Comparison of ENCODE assay signal across 15 cellular contexts in genomic region chr14:65650843-65651242, GRCh38.
DNase-seq lines count a peak whose midpoint lies in the region; ATAC-seq, FAIRE-seq and TF ChIP-seq lines count a peak whose summit lies in the region.
"Had no signal": no experiment of that assay in that cellular context is flagged by ENCODE, and none has a peak within 500 bp of the region (broad histone marks: within the 10 kb centered on the region; RNA-seq: fewer than 3 reads in every experiment).

No MANE protein-coding gene starts in this region.

- peak; percentile 20 for TF ChIP-seq POLR2A in GM18505 (IDR thresholded peaks at IDR 0.05; ENCODE audit: borderline replicate concordance, extremely low read depth, insufficient read depth, insufficient read length)
- TF ChIP-seq POLR2A in HepG2 (IDR thresholded peaks at IDR 0.05; ENCODE audit: insufficient read depth in 1 of 2, low read depth in 2 of 2, low read length in 2 of 2) = no peak

- H3K79me2 ChIP-seq in neural progenitor cell (ENCODE audit: low read depth) = no peaks in the 10 kb centered on the region
- no peaks in the 10 kb centered on the region for H3K79me2 ChIP-seq in HepG2 (ENCODE audit: insufficient read depth, low read length)

- intact Hi-C loops in HepG2 (cut with micrococcal nuclease; ENCODE audit: unreplicated experiment) = no loop called here

- no peak overlapping the region for H3K9ac ChIP-seq in neural progenitor cell
- no peak overlapping the region for H3K9ac ChIP-seq in HepG2 (ENCODE audit: insufficient read depth, low read depth, low read length)

- BruUV-seq in HepG2 (replicated peaks; lab: Mats Ljungman, UMichigan) = no TSS peak

- H2AFZ ChIP-seq in neural progenitor cell (replicated peaks) (no peak overlapping the region), HepG2 (ENCODE audit: low read length) (no peak overlapping the region)

- H3K4me1 Mint-ChIP-seq in chondrocyte (ENCODE audit: low read depth) (no peaks in the 10 kb centered on the region), neural progenitor cell (peaks cover 8% of the 10 kb centered on the region), osteocyte (ENCODE audit: unreplicated experiment) (no peaks in the 10 kb centered on the region)
- H3K4me1 Mint-ChIP-seq in activated CD8-positive, alpha-beta memory T cell treated with anti-CD3 and anti-CD28 coated beads, Interleukin-2, amount 10 ng/mL, durations not matched to agents 7 days and 5 days = no peaks in the 10 kb centered on the region
- H3K4me1 Mint-ChIP-seq: CD14-positive monocyte had no signal

- in situ Hi-C loops in HepG2 (cut with HindIII; ENCODE audit: extremely low pct_ligation_motif_present, low pct_unique_long_range_greater_than_20kb) = no loop called here

- DNase-seq in COR-L47 (lab: John Stamatoyannopoulos, UW) (peak; percentile 33), chondrocyte (ENCODE audit: low spot score) (peak; percentile 53), neural progenitor cell (ENCODE audit: low spot score) (peak; percentile 10), osteocyte (ENCODE audit: extremely low spot score, unreplicated experiment) (no peak), HepG2 (ENCODE audit: low spot score) (no peak)
- DNase-seq in activated CD8-positive, alpha-beta memory T cell treated with anti-CD3 and anti-CD28 coated beads, Interleukin-2, amount 10 ng/mL, durations not matched to agents 7 days and 5 days = no peak
- DNase-seq: Caco-2; CD8-positive, alpha-beta T cell; DMS53; GF-D8 had no signal

- 89% methylated on average over 2 of the region's 2 CpGs for WGBS in HepG2 (ENCODE audit: low lambda C conversion rate)

- FAIRE-seq in HepG2 (lab: Jason Lieb, UNC) = no peak
- FAIRE-seq: A549, H1 had no signal

- no peak overlapping the region for H3K27ac ChIP-seq in neural progenitor cell
- H3K27ac ChIP-seq in HepG2 (ENCODE audit: extremely low read length, insufficient read depth, low read length) = no peak overlapping the region
- H3K27ac ChIP-seq: A549 had no signal

- H3F3A ChIP-seq in neural progenitor cell (ENCODE audit: low read depth) = no peaks in the 10 kb centered on the region

- H3K4me1 ChIP-seq in neural progenitor cell (no peaks in the 10 kb centered on the region), HepG2 (ENCODE audit: insufficient read depth, low read length) (no peaks in the 10 kb centered on the region)
- H3K4me1 ChIP-seq: A549, Caco-2, HAP-1 had no signal

- peaks cover under 1% of the 10 kb centered on the region for H3K9me3 ChIP-seq in neural progenitor cell (ENCODE audit: low read depth)
- H3K9me3 ChIP-seq in HepG2 (ENCODE audit: low read length) = no peaks in the 10 kb centered on the region
- H3K9me3 ChIP-seq: Caco-2, HAP-1 had no signal

- H3K36me3 Mint-ChIP-seq in chondrocyte (ENCODE audit: low read depth) = peaks cover 1% of the 10 kb centered on the region
- peaks cover 6% of the 10 kb centered on the region for H3K36me3 Mint-ChIP-seq in neural progenitor cell
- H3K36me3 Mint-ChIP-seq in osteocyte (ENCODE audit: unreplicated experiment) = no peaks in the 10 kb centered on the region
- H3K36me3 Mint-ChIP-seq in activated CD8-positive, alpha-beta memory T cell treated with anti-CD3 and anti-CD28 coated beads, Interleukin-2, amount 10 ng/mL, durations not matched to agents 7 days and 5 days = peaks cover 44% of the 10 kb centered on the region
- H3K36me3 Mint-ChIP-seq: CD14-positive monocyte had no signal

- TF ChIP-seq EP300 in HepG2 (IDR thresholded peaks at IDR 0.05; ENCODE audit: low read depth in 2 of 2, low read length in 2 of 2) = no peak
- TF ChIP-seq EP300 in HepG2 (CRISPR knock-in tag; IDR thresholded peaks at IDR 0.05; ENCODE audit: borderline replicate concordance) = no peak

- POLR2A ChIA-PET in HepG2 (lab: Yijun Ruan, JAX) = no interaction called here

- H3K36me3 ChIP-seq in neural progenitor cell (no peaks in the 10 kb centered on the region), HepG2 (replicated peaks in 1 of 2; ENCODE audit: control insufficient read depth in 1 of 2, insufficient read depth in 2 of 2, low read length in 2 of 2) (no peaks in the 10 kb centered on the region)
- H3K36me3 ChIP-seq: HAP-1 had no signal

- no peak for TF ChIP-seq RAD21 in HepG2 (CRISPR knock-in tag; IDR thresholded peaks at IDR 0.05)

- H3K27me3 ChIP-seq in neural progenitor cell (no peaks in the 10 kb centered on the region), HepG2 (ENCODE audit: control insufficient read depth in 1 of 2, insufficient read depth in 2 of 2, low read length in 2 of 2) (no peaks in the 10 kb centered on the region)

- H4K20me1 ChIP-seq in neural progenitor cell (ENCODE audit: low read depth) = no peaks in the 10 kb centered on the region
- no peaks in the 10 kb centered on the region for H4K20me1 ChIP-seq in HepG2 (ENCODE audit: insufficient read depth, low read length)

- H3K4me2 ChIP-seq in neural progenitor cell (no peak overlapping the region), HepG2 (ENCODE audit: low read depth, low read length) (no peak overlapping the region)
- H3K4me2 ChIP-seq: A549 had no signal

- ATAC-seq in GM18505 (IDR thresholded peaks at IDR 0.05; ENCODE audit: unreplicated experiment) (no peak), HepG2 (no peak)
- ATAC-seq in activated CD8-positive, alpha-beta memory T cell treated with anti-CD3 and anti-CD28 coated beads, Interleukin-2, amount 10 ng/mL, durations not matched to agents 7 days and 5 days = no peak
- ATAC-seq: A549; CD8-positive, alpha-beta T cell had no signal

- H3K9me3 Mint-ChIP-seq in chondrocyte (ENCODE audit: low read depth) (peaks cover 8% of the 10 kb centered on the region), neural progenitor cell (peaks cover 7% of the 10 kb centered on the region), osteocyte (ENCODE audit: unreplicated experiment) (peaks cover 1% of the 10 kb centered on the region)
- H3K9me3 Mint-ChIP-seq in activated CD8-positive, alpha-beta memory T cell treated with anti-CD3 and anti-CD28 coated beads, Interleukin-2, amount 10 ng/mL, durations not matched to agents 7 days and 5 days (ENCODE audit: low read depth) = peaks cover 5% of the 10 kb centered on the region
- H3K9me3 Mint-ChIP-seq: CD8-positive, alpha-beta T cell had no signal

- no peaks in the 10 kb centered on the region for H3K27me3 Mint-ChIP-seq in chondrocyte (ENCODE audit: low read depth)
- no peaks in the 10 kb centered on the region for H3K27me3 Mint-ChIP-seq in neural progenitor cell (ENCODE audit: insufficient read depth, low read depth)
- no peaks in the 10 kb centered on the region for H3K27me3 Mint-ChIP-seq in osteocyte (ENCODE audit: unreplicated experiment)
- H3K27me3 Mint-ChIP-seq in activated CD8-positive, alpha-beta memory T cell treated with anti-CD3 and anti-CD28 coated beads, Interleukin-2, amount 10 ng/mL, durations not matched to agents 7 days and 5 days = no peaks in the 10 kb centered on the region

- H3K4me3 Mint-ChIP-seq in chondrocyte (ENCODE audit: unreplicated experiment) (no peak overlapping the region), neural progenitor cell (no peak overlapping the region), osteocyte (ENCODE audit: unreplicated experiment) (no peak overlapping the region)
- H3K4me3 Mint-ChIP-seq in activated CD8-positive, alpha-beta memory T cell treated with anti-CD3 and anti-CD28 coated beads, Interleukin-2, amount 10 ng/mL, durations not matched to agents 7 days and 5 days = no peak overlapping the region
- H3K4me3 Mint-ChIP-seq: CD14-positive monocyte; CD8-positive, alpha-beta T cell had no signal

- no peak for TF ChIP-seq CTCF in chondrocyte (IDR thresholded peaks at IDR 0.05)
- no peak for TF ChIP-seq CTCF in neural progenitor cell (IDR thresholded peaks at IDR 0.05)
- TF ChIP-seq CTCF in osteocyte (IDR thresholded peaks at IDR 0.05) = no peak
- TF ChIP-seq CTCF in HepG2 (CRISPR knock-in tag; IDR thresholded peaks at IDR 0.05) = no peak

- H3K27ac Mint-ChIP-seq in chondrocyte (ENCODE audit: unreplicated experiment) (no peak overlapping the region), neural progenitor cell (no peak overlapping the region), osteocyte (ENCODE audit: unreplicated experiment) (no peak overlapping the region)
- no peak overlapping the region for H3K27ac Mint-ChIP-seq in activated CD8-positive, alpha-beta memory T cell treated with anti-CD3 and anti-CD28 coated beads, Interleukin-2, amount 10 ng/mL, durations not matched to agents 7 days and 5 days
- H3K27ac Mint-ChIP-seq: CD14-positive monocyte; CD8-positive, alpha-beta T cell had no signal

- H3K4me3 ChIP-seq in neural progenitor cell = no peak overlapping the region
- H3K4me3 ChIP-seq in HepG2 (replicated peaks in 1 of 3; ENCODE audit: insufficient read depth in 1 of 3, low read depth in 2 of 3, low read length in 3 of 3) = no peak overlapping the region
- H3K4me3 ChIP-seq: A549, HAP-1 had no signal

- CTCF ChIA-PET in activated CD8-positive, alpha-beta memory T cell treated with anti-CD3 and anti-CD28 coated beads, Interleukin-2, amount 10 ng/mL, durations not matched to agents 7 days and 5 days (lab: Charles Lee) = interaction anchor here (1.1 kb wide), 1 partner anchor 63 kb away, joined by 3 read pairs; no protein-coding TSS in a partner anchor
- CTCF ChIA-PET in HepG2 (lab: Yijun Ruan, JAX; ENCODE audit: low intra/inter-chr PET ratio, low total read pairs) = no interaction called here

TF ChIP-seq in HepG2, 621 proteins besides CTCF, POLR2A, EP300 and RAD21 (continues in another document):
- TF ChIP-seq ZNF282 (IDR thresholded peaks at IDR 0.05; ENCODE audit: partially characterized antibody) (no peak), NFRKB (IDR thresholded peaks at IDR 0.05) (no peak), SP1 (IDR thresholded peaks at IDR 0.05) (no peak), SP1 (CRISPR knock-in tag; IDR thresholded peaks at IDR 0.05) (no peak), ZNF558 (CRISPR knock-in tag; IDR thresholded peaks at IDR 0.05; ENCODE audit: borderline replicate concordance) (no peak), ATAD3A (CRISPR knock-in tag; IDR thresholded peaks at IDR 0.05) (no peak), CREBL2 (CRISPR knock-in tag; IDR thresholded peaks at IDR 0.05; ENCODE audit: borderline replicate concordance) (no peak), ZNF3 (CRISPR knock-in tag; IDR thresholded peaks at IDR 0.05) (no peak), IKZF5 (CRISPR knock-in tag; IDR thresholded peaks at IDR 0.05) (no peak), TP53 (CRISPR knock-in tag; conservative IDR thresholded peaks at IDR 0.05) (no peak), ZNF383 (CRISPR knock-in tag; IDR thresholded peaks at IDR 0.05; ENCODE audit: borderline replicate concordance) (no peak)

Comparison
In these comparisons a context has a peak if more than half of its experiments do, and no peak if none do; other contexts are left out.
1. DNase-seq: peak in COR-L47 (single experiment), chondrocyte (single experiment) and neural progenitor cell (single experiment); none in osteocyte (single experiment), activated CD8-positive, alpha-beta memory T cell treated with anti-CD3 and anti-CD28 coated beads, Interleukin-2, amount 10 ng/mL, durations not matched to agents 7 days and 5 days (single experiment) and HepG2 (single experiment).